8 cellular contexts compared by ENCODE assay signal in genomic region chr18:77100751-77101355, GRCh38. TPM values are rescaled to one million over a fixed set of nuclear protein-coding genes. Genes with fewer than 3 reads are reported as not detected.
DNase-seq lines count a peak whose midpoint lies in the region; ATAC-seq, FAIRE-seq and TF ChIP-seq lines count a peak whose summit lies in the region.

No MANE protein-coding gene starts in this region.

- H3K9me3 Mint-ChIP-seq in activated naive CD8-positive, alpha-beta T cell treated with anti-CD3 and anti-CD28 coated beads, Interleukin-2, amount 50 U/mL, for 24 hours = peaks cover 4% of the 10 kb centered on the region
- no peaks in the 10 kb centered on the region for H3K9me3 Mint-ChIP-seq in mesothelial cell of epicardium

- no peak overlapping the region; the same call in 1 of the 2 replicates for H3K4me3 ChIP-seq in Jurkat, Clone E6-1 (ENCODE audit: low read length)

- no peak for FAIRE-seq in HTR-8/SVneo (lab: Jason Lieb, UNC)

- H3K4me3 Mint-ChIP-seq in activated naive CD8-positive, alpha-beta T cell treated with anti-CD3 and anti-CD28 coated beads, Interleukin-2, amount 50 U/mL, for 24 hours = peak overlapping the region; percentile 72
- H3K4me3 Mint-ChIP-seq in mesothelial cell of epicardium = no peak overlapping the region

- no peak for TF ChIP-seq CTCF in mesothelial cell of epicardium (IDR thresholded peaks at IDR 0.05; ENCODE audit: unreplicated experiment)

- H3K36me3 Mint-ChIP-seq in activated naive CD8-positive, alpha-beta T cell treated with anti-CD3 and anti-CD28 coated beads, Interleukin-2, amount 50 U/mL, for 24 hours (ENCODE audit: low read depth) = peaks cover 47% of the 10 kb centered on the region
- peaks cover 3% of the 10 kb centered on the region for H3K36me3 Mint-ChIP-seq in mesothelial cell of epicardium

- peaks cover 95% of the 10 kb centered on the region for H3K4me1 Mint-ChIP-seq in activated naive CD8-positive, alpha-beta T cell treated with anti-CD3 and anti-CD28 coated beads, Interleukin-2, amount 50 U/mL, for 24 hours
- peaks cover 85% of the 10 kb centered on the region for H3K4me1 Mint-ChIP-seq in mesothelial cell of epicardium

- H3K27ac Mint-ChIP-seq in activated naive CD8-positive, alpha-beta T cell treated with anti-CD3 and anti-CD28 coated beads, Interleukin-2, amount 50 U/mL, for 24 hours = peak overlapping the region; percentile 99
- H3K27ac Mint-ChIP-seq in mesothelial cell of epicardium = peak overlapping the region; percentile 97

- ATAC-seq in activated naive CD8-positive, alpha-beta T cell treated with anti-CD3 and anti-CD28 coated beads, Interleukin-2, amount 50 U/mL, for 24 hours = no peak
- no peak for ATAC-seq in GM18520 (IDR thresholded peaks at IDR 0.05; ENCODE audit: unreplicated experiment)

- DNase-seq in A172 (ENCODE audit: low spot score) = peak; percentile 18
- peak; percentile 48 for DNase-seq in Jurkat, Clone E6-1 (ENCODE audit: low read depth, low spot score)
- DNase-seq in activated naive CD8-positive, alpha-beta T cell treated with anti-CD3 and anti-CD28 coated beads, Interleukin-2, amount 50 U/mL, for 24 hours = no peak
- DNase-seq in mesothelial cell of epicardium (ENCODE audit: low spot score in 2 of 2, unreplicated experiment in 2 of 2) = no peak
- DNase-seq in NCI-H1694 (lab: John Stamatoyannopoulos, UW) = no peak
- DNase-seq in HTR-8/SVneo (ENCODE audit: insufficient read length, low spot score) = no peak
- no peak for DNase-seq in NCI-H345 (lab: John Stamatoyannopoulos, UW)

- no peaks in the 10 kb centered on the region for H3K27me3 Mint-ChIP-seq in activated naive CD8-positive, alpha-beta T cell treated with anti-CD3 and anti-CD28 coated beads, Interleukin-2, amount 50 U/mL, for 24 hours
- H3K27me3 Mint-ChIP-seq in mesothelial cell of epicardium (ENCODE audit: low read depth) = peaks cover 2% of the 10 kb centered on the region

RNA-seq across cellular contexts. Expression of gene MBP, which starts 31.7 kb away (rescaled TPM):
- not detected in 2 replicates for total RNA-seq in A172 (2014; rRNA removed; shearing (Covaris generic))
- 30.6 TPM for polyA plus RNA-seq in Jurkat, Clone E6-1 (2012; ENCODE audit: insufficient read depth, insufficient read length)
- total RNA-seq in mesothelial cell of epicardium = 19.1 to 20.8 TPM (median 20.6 TPM) in 3 replicates

Comparison
In these comparisons a context has a peak if more than half of its experiments do, and no peak if none do; other contexts are left out.
1. DNase-seq: peak in A172 (single experiment) and Jurkat, Clone E6-1 (single experiment); none in activated naive CD8-positive, alpha-beta T cell treated with anti-CD3 and anti-CD28 coated beads, Interleukin-2, amount 50 U/mL, for 24 hours (single experiment), mesothelial cell of epicardium (0 of 2), NCI-H1694 (single experiment), HTR-8/SVneo (single experiment) and NCI-H345 (single experiment).
2. RNA of gene MBP, which starts 31.7 kb away (total RNA-seq): 19.1 to 20.8 TPM in mesothelial cell of epicardium; not detected in A172; every median in the first group is over 10 times any median in the second.